ENCODE assay signal across 23 cellular contexts in genomic region chr1:110430366-110430765, GRCh38. TPM values are rescaled to one million over a fixed set of nuclear protein-coding genes. Genes with fewer than 3 reads are reported as not detected.
"Had no signal": no experiment of that assay in that cellular context is flagged by ENCODE, and none has a peak within 500 bp of the region (broad histone marks: within the 10 kb centered on the region; RNA-seq: fewer than 3 reads in every experiment).

No MANE protein-coding gene starts in this region.

- FAIRE-seq: endometrium, frontal cortex, pancreas had no signal

- H3K27me3 ChIP-seq: colonic mucosa, neutrophil, pancreas, spleen, testis had no signal

- H3K4me1 ChIP-seq: colonic mucosa, pancreas had no signal

- H3K27ac ChIP-seq: colonic mucosa, lower lobe of right lung, neutrophil, pancreas, spleen, testis had no signal

- ATAC-seq: activated CD8-positive, alpha-beta T cell treated with anti-CD3 and anti-CD28 coated beads for 36 hours; activated naive CD8-positive, alpha-beta T cell treated with anti-CD3 and anti-CD28 coated beads, Interleukin-2, amount 50 U/mL, for 24 hours; lower lobe of right lung; natural killer cell; pancreas; stimulated activated memory B cell treated with anti-CD40 and anti-IgM and Interleukin-4, amounts not matched to agents 10 μg/mL and 1 μg/mL and 100 μg/mL, for 72 hours had no signal

- DNase-seq: activated CD4-positive, alpha-beta T cell treated with anti-CD3 and anti-CD28 coated beads for 48 hours; activated CD4-positive, CD25-positive, alpha-beta regulatory T cell; activated CD8-positive, alpha-beta T cell treated with anti-CD3 and anti-CD28 coated beads for 36 hours; activated naive CD4-positive, alpha-beta T cell treated with anti-CD3 and anti-CD28 coated beads, Interleukin-2, amount 10 ng/mL, durations not matched to agents 7 days and 5 days; activated naive CD8-positive, alpha-beta T cell treated with anti-CD3 and anti-CD28 coated beads, Interleukin-2, amount 50 U/mL, for 24 hours; activated T-cell treated with anti-CD3 and anti-CD28 coated beads, Interleukin-2, amount 50 U/mL, for 1 hour; anterior cingulate cortex; central memory CD4-positive, alpha-beta T cell; colonic mucosa; hypothalamus; islet precursor cell; left colon; lower lobe of right lung; natural killer cell; pancreas; spleen; stimulated activated CD4-positive, alpha-beta T cell treated with anti-CD3 and anti-CD28 coated beads, Interleukin-4, amount 100 ng/mL, for 4 hours; testis had no signal

- H3K9me3 ChIP-seq: colonic mucosa, lower lobe of right lung, neutrophil, pancreas, spleen, testis had no signal

- H3K36me3 ChIP-seq: colonic mucosa, lower lobe of right lung, neutrophil, pancreas, spleen had no signal

- H3K4me3 ChIP-seq: colonic mucosa, lower lobe of right lung, pancreas, spleen, testis had no signal

RNA-seq across cellular contexts. Expression of gene PROK1, which starts 20.6 kb away (rescaled TPM):
- total RNA-seq: activated CD8-positive, alpha-beta T cell treated with anti-CD3 and anti-CD28 coated beads for 36 hours; activated T-helper 2 cell treated with anti-CD3 and anti-CD28 coated beads, Interferon-gamma antibody, Interleukin-2, Interleukin-4, amounts not matched to agents 10 μg/mL and 5 μg/mL and 100 μg/mL, durations not matched to agents 14 hours and 24 hours and 36 hours; colonic mucosa; frontal cortex; left colon; lower lobe of right lung; natural killer cell had no signal
